10 cellular contexts compared by ENCODE assay signal in the genomic region with DNA sequence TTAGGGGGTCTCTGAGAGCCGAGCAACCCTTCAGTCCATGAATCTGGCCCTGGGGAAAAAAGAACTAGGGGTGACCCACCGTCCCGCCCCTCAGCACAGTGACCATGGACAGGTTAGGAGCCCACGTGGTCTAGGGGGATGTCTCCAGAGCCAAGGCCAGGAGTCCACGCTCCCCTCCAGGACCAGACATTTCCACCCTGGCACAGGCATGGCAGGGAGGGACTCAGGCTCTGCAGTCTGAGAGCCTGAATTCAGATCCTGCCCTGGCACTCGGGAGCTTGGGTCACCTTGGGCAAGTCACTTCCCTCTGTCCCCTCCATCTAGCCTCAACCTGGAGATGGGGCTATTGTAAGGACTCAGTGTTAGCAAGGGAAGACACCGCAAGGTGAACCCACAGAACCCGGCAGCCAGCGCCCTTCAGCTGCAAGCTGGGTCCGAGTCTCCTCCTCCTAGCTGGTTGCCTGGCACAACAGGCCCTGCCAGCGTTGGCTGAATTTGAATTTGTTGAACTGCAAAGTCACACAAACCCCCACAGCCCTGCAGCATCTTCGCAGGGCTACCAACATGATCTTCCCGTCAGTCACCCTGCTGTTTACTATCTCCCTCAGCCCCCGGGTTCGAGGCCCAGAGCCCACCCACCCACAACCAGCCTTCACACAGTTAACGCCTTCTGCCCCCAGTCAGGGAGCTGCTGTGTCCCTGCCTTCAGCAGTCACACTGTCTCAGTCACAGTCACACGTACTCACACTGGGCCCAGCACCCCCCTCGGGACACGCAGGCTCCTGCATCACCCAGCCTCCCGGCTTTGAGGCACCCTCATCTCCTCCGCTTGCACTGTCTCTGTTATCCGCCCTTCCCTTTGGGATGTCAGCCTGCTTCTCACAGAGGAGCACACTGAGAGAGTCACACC. TPM values are rescaled to one million over a fixed set of nuclear protein-coding genes. Genes with fewer than 3 reads are reported as not detected.
DNase-seq lines count a peak whose midpoint lies in the region; ATAC-seq and TF ChIP-seq lines count a peak whose summit lies in the region.
"Had no signal": no experiment of that assay in that cellular context is flagged by ENCODE, and none has a peak within 500 bp of the region (broad histone marks: within the 10 kb centered on the region; RNA-seq: fewer than 3 reads in every experiment).

No MANE protein-coding gene starts in this region.

- intact Hi-C loops in CD4-positive, alpha-beta memory T cell (cut with micrococcal nuclease): loop anchor here (10.0 kb wide), 1 partner anchor 279 kb away; a partner anchor contains a TSS
- intact Hi-C loops in Panc1 (cut with micrococcal nuclease; ENCODE audit: unreplicated experiment) (no loop called here), esophagus squamous epithelium (cut with DNase I) (no loop called here), posterior cingulate gyrus (cut with DNase I) (no loop called here)

- H3K9me3 Mint-ChIP-seq in CD4-positive, alpha-beta memory T cell: peaks cover 0 to 2% (median 0%) of the 10 kb centered on the region in 8 donors

- H3K4me3 ChIP-seq in CD4-positive, alpha-beta memory T cell (ENCODE audit: low read length in 2 of 2): no peak overlapping the region
- peak overlapping the region in 1 of 2 experiments; percentile 51; a peak in 1 of 4 replicates for H3K4me3 ChIP-seq in Panc1 (ENCODE audit: low read depth in 2 of 2, low read length in 2 of 2)
- peak overlapping the region in 3 of 4 donors; percentile 46 to 73 (median 59) for H3K4me3 ChIP-seq in esophagus squamous epithelium

- H3K36me3 ChIP-seq in CD4-positive, alpha-beta memory T cell (ENCODE audit: insufficient read depth, low read length): no peaks in the 10 kb centered on the region
- H3K36me3 ChIP-seq in Panc1 (ENCODE audit: control insufficient read depth, insufficient read depth, low read length): no peaks in the 10 kb centered on the region
- H3K36me3 ChIP-seq in esophagus squamous epithelium: no peaks in the 10 kb centered on the region

- POLR2A ChIA-PET in CD4-positive, alpha-beta memory T cell (lab: Charles Lee; ENCODE audit: partially characterized antibody): interaction anchor here (0.8 to 9.1 kb wide), 9 partner anchors 9 to 93 kb away, joined by 3 to 167 read pairs (median 6); a partner anchor contains a TSS
- POLR2A ChIA-PET in Panc1 (lab: Charles Lee): interaction anchor here (0.6 to 1.0 kb wide), 3 partner anchors 50 to 373 kb away, joined by 3 to 12 read pairs (median 3); a partner anchor contains a TSS

- CTCF ChIA-PET in CD4-positive, alpha-beta memory T cell (lab: Charles Lee; ENCODE audit: partially characterized antibody): interaction anchor here (1.4 kb wide), 1 partner anchor 74 kb away, joined by 4 read pairs; no protein-coding TSS in a partner anchor
- CTCF ChIA-PET in Panc1 (lab: Charles Lee): interaction anchor here (0.6 to 0.9 kb wide), 2 partner anchors 251 to 1727 kb away, joined by 4 to 11 read pairs; no protein-coding TSS in a partner anchor

- H3K27ac Mint-ChIP-seq in CD4-positive, alpha-beta memory T cell: peak overlapping the region in 5 of 7 donors; percentile 31 to 91 (median 63)

- no peak for TF ChIP-seq CTCF in Panc1 (IDR thresholded peaks at IDR 0.05)
- no peak for TF ChIP-seq CTCF in esophagus squamous epithelium (IDR thresholded peaks at IDR 0.05)

- no peak overlapping the region for H3K27ac ChIP-seq in CD4-positive, alpha-beta memory T cell (ENCODE audit: low read depth, low read length)
- H3K27ac ChIP-seq in Panc1 (ENCODE audit: low read length) (peak overlapping the region; percentile 77), esophagus squamous epithelium (peak overlapping the region in 3 of 4 donors; percentile 31 to 88 (median 62))
- H3K27ac ChIP-seq: KMS-11 had no signal

- H3K27me3 Mint-ChIP-seq in CD4-positive, alpha-beta memory T cell: peaks cover 5 to 11% of the 10 kb centered on the region in 2 donors

- H3K27me3 ChIP-seq in CD4-positive, alpha-beta memory T cell (ENCODE audit: insufficient read depth, low read length): no peaks in the 10 kb centered on the region
- H3K27me3 ChIP-seq in Panc1 (ENCODE audit: control insufficient read depth, insufficient read depth, low read length): no peaks in the 10 kb centered on the region
- peaks cover 0 to 94% (median 3%) of the 10 kb centered on the region in 4 donors for H3K27me3 ChIP-seq in esophagus squamous epithelium

- peak overlapping the region; percentile 68 to 85 (median 82) for H3K4me3 Mint-ChIP-seq in CD4-positive, alpha-beta memory T cell

- peaks cover 19 to 49% (median 25%) of the 10 kb centered on the region in 4 donors for H3K4me1 Mint-ChIP-seq in CD4-positive, alpha-beta memory T cell

- in situ Hi-C loops in Panc1 (cut with HindIII; ENCODE audit: low pct_unique_long_range_greater_than_20kb, low sequenced_read_pairs): no loop called here

- no TSS peak for BruUV-seq in Panc1 (replicated peaks; lab: Mats Ljungman, UMichigan)

- 62 to 79% methylated on average over 16 to 19 of the region's 22 CpGs for WGBS in esophagus squamous epithelium, 2 donors

- TF ChIP-seq POLR2A in esophagus squamous epithelium (IDR thresholded peaks at IDR 0.05): no peak

- peaks cover 32% of the 10 kb centered on the region for H3K4me1 ChIP-seq in CD4-positive, alpha-beta memory T cell (ENCODE audit: insufficient read depth, low read length)
- H3K4me1 ChIP-seq in Panc1 (ENCODE audit: control insufficient read depth, insufficient read depth, low read length) (peaks cover 22% of the 10 kb centered on the region), esophagus squamous epithelium (peaks cover 30 to 58% (median 46%) of the 10 kb centered on the region in 3 donors)

- ATAC-seq in Panc1: peak; percentile 14
- no peak for ATAC-seq in GM21447 (IDR thresholded peaks at IDR 0.05; ENCODE audit: unreplicated experiment)
- no peak for ATAC-seq in HG02642 (IDR thresholded peaks at IDR 0.05; ENCODE audit: poor library complexity, unreplicated experiment)

- DNase-seq in CD4-positive, alpha-beta memory T cell: no peak
- DNase-seq in Panc1 (ENCODE audit: low read depth, low spot score): no peak
- DNase-seq in esophagus squamous epithelium (lab: John Stamatoyannopoulos, UW): no peak
- DNase-seq in posterior cingulate gyrus: peak in 8 of 10 donors; percentile 54 to 97 (median 78)
- DNase-seq in UCSD-AML1 (lab: John Stamatoyannopoulos, UW; ENCODE audit: unreplicated experiment): no peak
- no peak for DNase-seq in stimulated activated naive CD4-positive, alpha-beta T cell treated with Interleukin-2 at 50 U/mL for 16 hours (lab: John Stamatoyannopoulos, UW)
- DNase-seq: NCI-H82 had no signal

- H3K9me3 ChIP-seq in CD4-positive, alpha-beta memory T cell (ENCODE audit: control insufficient read depth in 1 of 2, low read length in 2 of 2): no peaks in the 10 kb centered on the region
- H3K9me3 ChIP-seq in Panc1 (ENCODE audit: control insufficient read depth, insufficient read depth, low read depth, low read length) (no peaks in the 10 kb centered on the region), esophagus squamous epithelium (no peaks in the 10 kb centered on the region)

- H3K36me3 Mint-ChIP-seq in CD4-positive, alpha-beta memory T cell: peaks cover 0 to 21% of the 10 kb centered on the region in 2 donors

RNA-seq across cellular contexts. Expression of a gene that starts 0.6 kb away (rescaled TPM):
- 10 to 100 TPM; 15.7 to 16.9 TPM for total RNA-seq in CD4-positive, alpha-beta memory T cell
- polyA plus RNA-seq in CD4-positive, alpha-beta memory T cell: 10 to 100 TPM in 1 of 2 donors, 1 to 10 TPM in 1; 6.8 to 11.4 TPM
- total RNA-seq in Panc1 (2021; ENCODE audit: unreplicated experiment) (78.0 TPM), esophagus squamous epithelium (1 to 10 TPM; 1.2 to 6.3 (median 3.7) TPM)
- 109 TPM for polyA plus RNA-seq in Panc1 (2012; ENCODE audit: insufficient read length)

Comparison
In these comparisons a context has a peak if more than half of its experiments do, and no peak if none do; other contexts are left out.
1. DNase-seq: peak in posterior cingulate gyrus (8 of 10); none in CD4-positive, alpha-beta memory T cell (0 of 5), Panc1 (single experiment), esophagus squamous epithelium (single experiment), UCSD-AML1 (single experiment) and stimulated activated naive CD4-positive, alpha-beta T cell treated with Interleukin-2 at 50 U/mL for 16 hours (single experiment).
2. H3K4me3 ChIP-seq: peak in esophagus squamous epithelium (3 of 4); none in CD4-positive, alpha-beta memory T cell (0 of 2).